8 cellular contexts compared by ENCODE assay signal in the genomic region with DNA sequence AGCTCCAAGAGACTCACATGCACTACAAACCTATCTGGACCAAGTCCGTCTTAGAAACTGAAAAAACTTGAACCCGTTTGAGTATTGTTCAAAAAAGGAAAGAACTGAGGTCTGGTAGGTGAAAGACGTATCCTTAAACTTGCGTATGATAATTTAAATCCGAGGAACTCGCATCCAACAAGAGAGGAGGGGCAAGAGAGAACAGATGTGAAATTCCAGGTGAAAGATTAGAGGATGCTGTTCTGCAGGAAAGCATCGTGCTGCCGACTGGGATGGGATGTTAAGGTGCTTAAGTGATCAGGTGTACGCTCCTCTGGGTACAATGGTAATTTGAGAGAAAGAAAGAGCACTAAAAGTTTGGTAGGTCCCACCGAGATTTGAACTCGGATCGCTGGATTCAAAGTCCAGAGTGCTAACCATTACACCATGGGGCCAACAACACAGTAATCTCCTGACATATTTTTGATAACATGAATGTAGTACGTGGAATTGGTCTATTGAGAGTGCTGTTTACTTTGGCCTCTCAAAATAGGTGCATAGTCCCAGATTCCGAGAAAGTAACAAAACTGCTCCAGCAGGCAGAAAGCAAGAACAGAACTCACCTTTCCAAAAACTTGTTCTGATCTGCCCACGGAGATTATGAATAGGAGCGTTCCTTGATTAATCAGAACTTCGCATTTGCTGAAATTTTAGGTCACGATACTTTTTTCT. TPM values are rescaled to one million over a fixed set of nuclear protein-coding genes. Genes with fewer than 3 reads are reported as not detected.
DNase-seq lines count a peak whose midpoint lies in the region; ATAC-seq and TF ChIP-seq lines count a peak whose summit lies in the region.

No MANE protein-coding gene starts in this region.

- no peaks in the 10 kb centered on the region for H3K36me3 Mint-ChIP-seq in WTC11

- peak overlapping the region; percentile 91 for H3K27ac Mint-ChIP-seq in WTC11

- H3K4me3 Mint-ChIP-seq in WTC11 = peak overlapping the region; percentile 88

- H3K9me3 ChIP-seq in lower lobe of right lung = no peaks in the 10 kb centered on the region

- CTCF ChIA-PET in WTC11 (lab: Charles Lee) = no interaction called here

- peaks cover 11% of the 10 kb centered on the region for H3K4me1 Mint-ChIP-seq in WTC11

- H3K27ac ChIP-seq in lower lobe of right lung = peak overlapping the region; percentile 5

- peak overlapping the region; percentile 59 for H3K4me3 ChIP-seq in lower lobe of right lung

- ATAC-seq in WTC11 (peak; percentile 74), lower lobe of right lung (peak; percentile 82 to 89), GM19397 (IDR thresholded peaks at IDR 0.05; ENCODE audit: unreplicated experiment) (no peak)

- POLR2A ChIA-PET in WTC11 (lab: Charles Lee) = no interaction called here

- no peaks in the 10 kb centered on the region for H3K36me3 ChIP-seq in lower lobe of right lung

- intact Hi-C loops in lower lobe of right lung (cut with DNase I) = loop anchor here (10.0 kb wide), 1 partner anchor 263 kb away; no protein-coding TSS in a partner anchor

- H3K9me3 Mint-ChIP-seq in WTC11 = no peaks in the 10 kb centered on the region

- H3K27me3 ChIP-seq in lower lobe of right lung (ENCODE audit: low read depth) = no peaks in the 10 kb centered on the region

- TF ChIP-seq CTCF in WTC11 (IDR thresholded peaks at IDR 0.05) (no peak), lower lobe of right lung (IDR thresholded peaks at IDR 0.05) (no peak)

- 0 out of 2 replicates have a peak, but pooled peaks cover 3% of the 10 kb centered on the region for H3K27me3 Mint-ChIP-seq in WTC11 (ENCODE audit: low read depth)

- DNase-seq in AG20443 (ENCODE audit: low spot score) = peak; percentile 29
- peak; percentile 73 for DNase-seq in H4 (ENCODE audit: low spot score)
- DNase-seq in NCI-H2171 treated with DMSO at 0.1 percent for 48 hours (lab: John Stamatoyannopoulos, UW) = peak; percentile 81
- DNase-seq in WTC11 (ENCODE audit: low spot score) = peak; percentile 56
- DNase-seq in dermis microvascular lymphatic vessel endothelial cell (ENCODE audit: low read depth in 2 of 2) = peak; percentile 59 to 70
- DNase-seq in lower lobe of right lung = no peak
- peak; percentile 15 for DNase-seq in stimulated activated naive CD4-positive, alpha-beta T cell treated with Interleukin-2 at 50 U/mL for 16 hours (lab: John Stamatoyannopoulos, UW)

- peaks cover 11% of the 10 kb centered on the region for H3K4me1 ChIP-seq in lower lobe of right lung

TF ChIP-seq in WTC11, 78 proteins besides CTCF, POLR2A, EP300 and RAD21:
- TF ChIP-seq FOXK1 (CRISPR knock-in tag; IDR thresholded peaks at IDR 0.05) (0 out of 2 replicates have a peak, but pooled peaks have one; percentile 36), NFE2L1 (CRISPR knock-in tag; IDR thresholded peaks at IDR 0.05) (no peak), ETV6 (CRISPR knock-in tag; IDR thresholded peaks at IDR 0.05) (peak; percentile 35; the same call in 1 of the 2 replicates), CREM (CRISPR knock-in tag; IDR thresholded peaks at IDR 0.05) (0 out of 2 replicates have a peak, but pooled peaks have one; percentile 22)
- TF ChIP-seq, protein P1, sequence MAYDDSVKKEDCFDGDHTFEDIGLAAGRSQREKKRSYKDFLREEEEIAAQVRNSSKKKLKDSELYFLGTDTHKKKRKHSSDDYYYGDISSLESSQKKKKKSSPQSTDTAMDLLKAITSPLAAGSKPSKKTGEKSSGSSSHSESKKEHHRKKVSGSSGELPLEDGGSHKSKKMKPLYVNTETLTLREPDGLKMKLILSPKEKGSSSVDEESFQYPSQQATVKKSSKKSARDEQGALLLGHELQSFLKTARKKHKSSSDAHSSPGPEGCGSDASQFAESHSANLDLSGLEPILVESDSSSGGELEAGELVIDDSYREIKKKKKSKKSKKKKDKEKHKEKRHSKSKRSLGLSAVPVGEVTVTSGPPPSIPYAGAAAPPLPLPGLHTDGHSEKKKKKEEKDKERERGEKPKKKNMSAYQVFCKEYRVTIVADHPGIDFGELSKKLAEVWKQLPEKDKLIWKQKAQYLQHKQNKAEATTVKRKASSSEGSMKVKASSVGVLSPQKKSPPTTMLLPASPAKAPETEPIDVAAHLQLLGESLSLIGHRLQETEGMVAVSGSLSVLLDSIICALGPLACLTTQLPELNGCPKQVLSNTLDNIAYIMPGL (CRISPR knock-in tag; IDR thresholded peaks at IDR 0.05) = 0 out of 2 replicates have a peak, but pooled peaks have one; percentile 28

RNA-seq across cellular contexts. Expression of a gene that starts 53.5 kb away (rescaled TPM):
- total RNA-seq in H4 (2014; rRNA removed; shearing (Covaris generic)) = 29.6 and 32.0 TPM in 2 replicates
- total RNA-seq in WTC11 (2021) = 3.4 to 7.4 TPM (median 7.0 TPM) in 3 replicates
- 15.8 and 17.8 TPM in 2 replicates for total RNA-seq in dermis microvascular lymphatic vessel endothelial cell
- 79.2 TPM for total RNA-seq in lower lobe of right lung
